25 cellular contexts compared by ENCODE assay signal in genomic region chr7:113230691-113231090, GRCh38.
"Had no signal": no experiment of that assay in that cellular context is flagged by ENCODE, and none has a peak within 500 bp of the region (broad histone marks: within the 10 kb centered on the region; RNA-seq: fewer than 3 reads in every experiment).

No MANE protein-coding gene starts in this region.

- H3K4me3 ChIP-seq: colonic mucosa, coronary artery, dorsolateral prefrontal cortex, esophagus muscularis mucosa, esophagus squamous epithelium, gastrocnemius medialis, gastroesophageal sphincter, heart left ventricle, heart right ventricle had no signal

- FAIRE-seq: endothelial cell of umbilical vein had no signal

- H3K9me3 ChIP-seq: colonic mucosa, esophagus squamous epithelium, gastrocnemius medialis had no signal

- H3K36me3 ChIP-seq: colonic mucosa, esophagus muscularis mucosa, esophagus squamous epithelium, gastrocnemius medialis, gastroesophageal sphincter, heart left ventricle, heart right ventricle had no signal

- ATAC-seq: effector memory CD8-positive, alpha-beta T cell; esophagus mucosa; foreskin keratinocyte; gastrocnemius medialis; gastroesophageal sphincter; heart left ventricle; heart right ventricle had no signal

- H3K4me1 ChIP-seq: colonic mucosa, esophagus muscularis mucosa, esophagus squamous epithelium, foreskin keratinocyte, gastrocnemius medialis, gastroesophageal sphincter, heart left ventricle had no signal

- H3K27ac ChIP-seq: colonic mucosa, coronary artery, dorsolateral prefrontal cortex, epithelial cell of prostate, esophagus muscularis mucosa, esophagus squamous epithelium, foreskin keratinocyte, gastrocnemius medialis, gastroesophageal sphincter, heart left ventricle, heart right ventricle had no signal

- DNase-seq: colonic mucosa; cortex of kidney; dermis blood vessel endothelial cell; dorsolateral prefrontal cortex; effector CD4-positive, alpha-beta T cell; effector CD8-positive, alpha-beta T cell; effector memory CD4-positive, alpha-beta T cell; effector memory CD8-positive, alpha-beta T cell; endodermal cell; erythroblast; esophagus squamous epithelium; foreskin fibroblast; foreskin keratinocyte; foreskin melanocyte; gastrocnemius medialis; glutamatergic neuron; head of caudate nucleus; heart left ventricle; heart right ventricle had no signal

- H3K27me3 ChIP-seq: colonic mucosa, esophagus muscularis mucosa, esophagus squamous epithelium, foreskin keratinocyte, gastrocnemius medialis, gastroesophageal sphincter, heart left ventricle, heart right ventricle had no signal
